22 cellular contexts compared by ENCODE assay signal in the genomic region with DNA sequence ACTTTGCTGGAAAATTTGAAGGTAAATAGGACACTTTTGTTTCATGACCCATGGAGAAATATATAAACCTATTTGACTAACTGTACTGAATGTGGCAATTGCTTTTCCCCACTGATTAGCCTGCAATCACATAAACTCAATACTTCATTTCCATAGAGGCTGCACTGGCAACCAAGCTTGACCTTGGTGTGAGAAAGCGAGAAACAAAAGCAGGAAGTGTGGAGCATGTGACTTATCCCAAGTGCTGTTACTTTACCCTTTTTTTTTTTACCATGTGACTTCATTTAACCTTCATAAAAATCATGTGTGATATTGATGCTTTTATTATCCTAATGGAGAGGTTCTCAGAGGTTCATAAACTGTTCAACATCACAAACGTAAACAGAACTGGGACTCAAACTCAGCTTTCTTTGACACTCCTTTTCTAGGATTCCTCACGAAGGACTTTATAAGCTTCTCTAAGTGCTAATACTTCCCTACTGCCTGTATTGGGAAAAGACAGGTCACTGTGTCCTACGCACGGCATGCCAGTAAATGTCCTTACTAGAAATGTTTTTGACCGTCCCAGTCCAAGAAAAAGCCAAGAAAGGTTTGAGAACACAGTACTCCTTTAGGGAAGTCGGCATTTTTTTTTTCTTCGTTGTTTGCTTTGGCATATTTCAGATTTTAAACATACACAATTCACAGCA. TPM values are rescaled to one million over a fixed set of nuclear protein-coding genes. Genes with fewer than 3 reads are reported as not detected.
DNase-seq lines count a peak whose midpoint lies in the region; ATAC-seq and TF ChIP-seq lines count a peak whose summit lies in the region.
"Had no signal": no experiment of that assay in that cellular context is flagged by ENCODE, and none has a peak within 500 bp of the region (broad histone marks: within the 10 kb centered on the region; RNA-seq: fewer than 3 reads in every experiment).

No MANE protein-coding gene starts in this region.

- DNase-seq in NCI-H526 (lab: John Stamatoyannopoulos, UW) (peak; percentile 16 to 56), coronary artery (ENCODE audit: low spot score) (no peak), right atrium auricular region (ENCODE audit: low spot score) (no peak), suprapubic skin (ENCODE audit: low spot score in 2 of 2) (no peak), SW 1271 (lab: John Stamatoyannopoulos, UW) (no peak), activated T-cell treated with anti-CD3 and anti-CD28 coated beads for 4 hours (no peak)
- DNase-seq: activated CD4-positive, alpha-beta memory T cell treated with anti-CD3 and anti-CD28 coated beads for 36 hours; activated CD8-positive, alpha-beta memory T cell treated with anti-CD3 and anti-CD28 coated beads, Interleukin-2, amount 50 U/mL, for 48 hours; anterior cingulate cortex; DMS79 treated with DMSO at 0.1 percent for 48 hours; erythroblast; foreskin keratinocyte; hippocampal formation; NCI-H1694; NCI-H69; nephron progenitor cell; stimulated activated CD4-positive, alpha-beta T cell treated with anti-CD3 and anti-CD28 coated beads, Interleukin-2, amount 100 ng/mL, for 24 hours had no signal

- no peaks in the 10 kb centered on the region for H3K36me3 ChIP-seq in right atrium auricular region
- no peaks in the 10 kb centered on the region for H3K36me3 ChIP-seq in suprapubic skin
- H3K36me3 ChIP-seq: BLaER1 treated with 17β-estradiol and CSF1 and Interleukin-3, amounts not matched to agents 10 nM and 100 nM had no signal

- no peaks in the 10 kb centered on the region for H3K9me3 ChIP-seq in right atrium auricular region
- peaks cover 5% of the 10 kb centered on the region for H3K9me3 ChIP-seq in suprapubic skin

- H3K4me3 ChIP-seq in coronary artery (no peak overlapping the region), right atrium auricular region (no peak overlapping the region), suprapubic skin (no peak overlapping the region)
- H3K4me3 ChIP-seq: BLaER1 treated with 17β-estradiol and CSF1 and Interleukin-3, amounts not matched to agents 10 nM and 100 nM; smooth muscle cell had no signal

- no peak for TF ChIP-seq EP300 in suprapubic skin (IDR thresholded peaks at IDR 0.05)

- ATAC-seq in HG02571 (IDR thresholded peaks at IDR 0.05; ENCODE audit: unreplicated experiment) = no peak
- ATAC-seq: activated naive CD4-positive, alpha-beta T cell treated with anti-CD3 and anti-CD28 coated beads, Interleukin-2, amount 50 U/mL, for 72 hours; foreskin keratinocyte had no signal

- no peaks in the 10 kb centered on the region for H3K27me3 ChIP-seq in right atrium auricular region
- no peaks in the 10 kb centered on the region for H3K27me3 ChIP-seq in suprapubic skin
- H3K27me3 ChIP-seq: BLaER1 treated with 17β-estradiol and CSF1 and Interleukin-3, amounts not matched to agents 10 nM and 100 nM; foreskin keratinocyte had no signal

- TF ChIP-seq POLR2A in suprapubic skin (IDR thresholded peaks at IDR 0.05) = no peak

- H3K4me1 ChIP-seq in right atrium auricular region (peaks cover 0 to 34% of the 10 kb centered on the region in 2 donors), suprapubic skin (no peaks in the 10 kb centered on the region)
- H3K4me1 ChIP-seq: foreskin keratinocyte had no signal

- TF ChIP-seq CTCF in coronary artery (IDR thresholded peaks at IDR 0.05) (no peak), right atrium auricular region (IDR thresholded peaks at IDR 0.05) (no peak), suprapubic skin (IDR thresholded peaks at IDR 0.05) (no peak)

- WGBS in suprapubic skin = 68% methylated on average over 8 of the region's 8 CpGs

- H3K27ac ChIP-seq in coronary artery = peak overlapping the region; percentile 48 to 60
- H3K27ac ChIP-seq in right atrium auricular region = peak overlapping the region; percentile 19 to 33
- H3K27ac ChIP-seq in suprapubic skin = peak overlapping the region; percentile 19
- H3K27ac ChIP-seq: BLaER1 treated with 17β-estradiol and CSF1 and Interleukin-3, amounts not matched to agents 10 nM and 100 nM; foreskin keratinocyte had no signal

RNA-seq across cellular contexts. Expression of gene ZNF385D, which starts 34.9 kb away (rescaled TPM):
- total RNA-seq in right atrium auricular region (1 to 10 TPM in 1 of 2 donors, under 1 TPM in 1; 0.59 to 1.1 TPM), suprapubic skin (1 to 10 TPM in 3 of 4 donors, under 1 TPM in 1; 0.86 to 3.7 (median 1.6) TPM)
- total RNA-seq: activated CD4-positive, alpha-beta memory T cell treated with anti-CD3 and anti-CD28 coated beads for 36 hours; activated naive CD4-positive, alpha-beta T cell treated with anti-CD3 and anti-CD28 coated beads, Interleukin-2, amount 50 U/mL, for 72 hours; activated T-helper 2 cell treated with anti-CD3 and anti-CD28 coated beads, Interferon-gamma antibody, Interleukin-2, Interleukin-4, amounts not matched to agents 10 μg/mL and 5 μg/mL and 100 μg/mL, durations not matched to agents 14 hours and 24 hours and 36 hours had no signal

Comparison
In these comparisons a context has a peak if more than half of its experiments do, and no peak if none do; other contexts are left out.
1. DNase-seq: peak in NCI-H526 (2 of 2); none in coronary artery (single experiment), right atrium auricular region (single experiment), suprapubic skin (0 of 2), SW 1271 (0 of 2) and activated T-cell treated with anti-CD3 and anti-CD28 coated beads for 4 hours (single experiment).
2. Peak in every context shown above with its lines, with median percentiles within 50 percentile points of each other: H3K27ac ChIP-seq.